ENCODE assay signal across 10 cellular contexts in the genomic region with DNA sequence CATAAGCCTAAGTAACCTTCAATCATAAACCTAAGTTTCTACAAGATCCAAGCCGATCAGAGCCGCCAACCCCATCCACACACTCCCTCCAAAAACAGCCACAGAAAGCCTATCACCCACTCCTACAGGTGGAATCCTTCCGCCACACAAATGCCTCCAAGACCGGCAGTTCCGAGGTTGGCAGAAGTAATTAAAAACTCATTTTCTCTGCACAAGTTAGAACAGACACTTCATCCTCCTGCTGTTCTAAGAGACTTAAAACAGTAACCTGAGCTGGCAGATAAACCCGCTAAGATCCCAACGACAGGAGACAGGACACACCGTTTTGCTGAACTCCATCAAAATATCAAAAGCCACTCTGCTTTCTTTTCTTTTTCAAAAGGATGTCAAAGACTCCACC.
A peak's percentile ranks its signal among the peaks of the same experiment; 100 is the strongest.
DNase-seq lines count a peak whose midpoint lies in the region; ATAC-seq and TF ChIP-seq lines count a peak whose summit lies in the region.
"Had no signal": no experiment of that assay in that cellular context is flagged by ENCODE, and none has a peak within 500 bp of the region (broad histone marks: within the 10 kb centered on the region; RNA-seq: fewer than 3 reads in every experiment).

No MANE protein-coding gene starts in this region.

- H3K36me3 ChIP-seq in tibial artery, result peaks cover 38 to 44% (median 42%) of the 10 kb centered on the region in 3 donors

- H3K36me3 Mint-ChIP-seq in activated naive CD4-positive, alpha-beta T cell treated with anti-CD3 and anti-CD28 coated beads, Interleukin-2, amount 10 ng/mL, durations not matched to agents 7 days and 5 days, result peaks cover 62% of the 10 kb centered on the region
- H3K36me3 Mint-ChIP-seq in activated naive CD8-positive, alpha-beta T cell, result peaks cover 30% of the 10 kb centered on the region

- TF ChIP-seq CTCF in tibial artery (IDR thresholded peaks at IDR 0.05), result no peak

- H3K9me3 Mint-ChIP-seq in activated naive CD4-positive, alpha-beta T cell treated with anti-CD3 and anti-CD28 coated beads, Interleukin-2, amount 10 ng/mL, durations not matched to agents 7 days and 5 days, result no peaks in the 10 kb centered on the region
- H3K9me3 Mint-ChIP-seq in activated naive CD8-positive, alpha-beta T cell (ENCODE audit: low read depth), result no peaks in the 10 kb centered on the region

- peaks cover 0 to 56% (median 33%) of the 10 kb centered on the region in 4 donors for H3K4me1 ChIP-seq in tibial artery

- no peaks in the 10 kb centered on the region for H3K9me3 ChIP-seq in tibial artery

- DNase-seq in activated naive CD4-positive, alpha-beta T cell treated with anti-CD3 and anti-CD28 coated beads, Interleukin-2, amount 10 ng/mL, durations not matched to agents 7 days and 5 days, result no peak
- DNase-seq in activated naive CD4-positive, alpha-beta T cell treated with Interleukin-2 at 50 U/mL for 16 hours, result no peak
- DNase-seq in left kidney (ENCODE audit: low read depth, low spot score), result peak; percentile 80
- DNase-seq in tibial artery, result no peak
- DNase-seq in NCI-H345 (lab: John Stamatoyannopoulos, UW), result no peak
- DNase-seq in NAMALWA (ENCODE audit: low spot score), result no peak
- DNase-seq: effector CD8-positive, alpha-beta T cell had no signal

- CTCF ChIA-PET in activated naive CD4-positive, alpha-beta T cell treated with anti-CD3 and anti-CD28 coated beads, Interleukin-2, amount 10 ng/mL, durations not matched to agents 7 days and 5 days (lab: Charles Lee), result interaction anchor here (0.8 to 1.7 kb wide), 5 partner anchors 10 to 221 kb away, joined by 3 to 8 read pairs (median 5); no protein-coding TSS in a partner anchor

- H3K4me1 Mint-ChIP-seq in activated naive CD4-positive, alpha-beta T cell treated with anti-CD3 and anti-CD28 coated beads, Interleukin-2, amount 10 ng/mL, durations not matched to agents 7 days and 5 days, result peaks cover 69% of the 10 kb centered on the region
- H3K4me1 Mint-ChIP-seq in activated naive CD8-positive, alpha-beta T cell (ENCODE audit: low read depth), result peaks cover 72% of the 10 kb centered on the region

- peak overlapping the region; percentile 83 to 84 for H3K4me3 ChIP-seq in tibial artery

- peak overlapping the region; percentile 82 to 89 for H3K27ac ChIP-seq in tibial artery
- H3K27ac ChIP-seq: parathyroid adenoma had no signal

- peak overlapping the region; percentile 86 for H3K4me3 Mint-ChIP-seq in activated naive CD4-positive, alpha-beta T cell treated with anti-CD3 and anti-CD28 coated beads, Interleukin-2, amount 10 ng/mL, durations not matched to agents 7 days and 5 days
- H3K4me3 Mint-ChIP-seq in activated naive CD8-positive, alpha-beta T cell, result peak overlapping the region; percentile 87

- H3K27ac Mint-ChIP-seq in activated naive CD4-positive, alpha-beta T cell treated with anti-CD3 and anti-CD28 coated beads, Interleukin-2, amount 10 ng/mL, durations not matched to agents 7 days and 5 days, result no peak overlapping the region
- peak overlapping the region; percentile 84 for H3K27ac Mint-ChIP-seq in activated naive CD8-positive, alpha-beta T cell

- H3K27me3 ChIP-seq in tibial artery, result no peaks in the 10 kb centered on the region

- intact Hi-C loops in tibial artery (cut with DNase I; ENCODE audit: low total_unique reads), result loop anchor here (5.0 kb wide), 1 partner anchor 141 kb away; no protein-coding TSS in a partner anchor

- H3K27me3 Mint-ChIP-seq in activated naive CD4-positive, alpha-beta T cell treated with anti-CD3 and anti-CD28 coated beads, Interleukin-2, amount 10 ng/mL, durations not matched to agents 7 days and 5 days, result no peaks in the 10 kb centered on the region
- no peaks in the 10 kb centered on the region for H3K27me3 Mint-ChIP-seq in activated naive CD8-positive, alpha-beta T cell

- no peak for ATAC-seq in GM19351 (IDR thresholded peaks at IDR 0.05; ENCODE audit: unreplicated experiment)
